13 cellular contexts compared by ENCODE assay signal in genomic region chr1:238469146-238469601, GRCh38.
DNase-seq lines count a peak whose midpoint lies in the region; ATAC-seq and TF ChIP-seq lines count a peak whose summit lies in the region.
"Had no signal": no experiment of that assay in that cellular context is flagged by ENCODE, and none has a peak within 500 bp of the region (broad histone marks: within the 10 kb centered on the region; RNA-seq: fewer than 3 reads in every experiment).

No MANE protein-coding gene starts in this region.

- H3K27me3 Mint-ChIP-seq in mesothelial cell of epicardium (ENCODE audit: low read depth) = no peaks in the 10 kb centered on the region
- H3K27me3 Mint-ChIP-seq: stimulated activated naive B cell treated with anti-CD40 and anti-IgM and Interleukin-4, amounts not matched to agents 10 μg/mL and 1 μg/mL and 100 μg/mL, for 72 hours had no signal

- no peaks in the 10 kb centered on the region for H3K9me3 Mint-ChIP-seq in mesothelial cell of epicardium

- H3K27ac Mint-ChIP-seq in mesothelial cell of epicardium = no peak overlapping the region
- H3K27ac Mint-ChIP-seq: stimulated activated naive B cell treated with anti-CD40 and anti-IgM and Interleukin-4, amounts not matched to agents 10 μg/mL and 1 μg/mL and 100 μg/mL, for 72 hours had no signal

- TF ChIP-seq CTCF in mesothelial cell of epicardium (IDR thresholded peaks at IDR 0.05; ENCODE audit: unreplicated experiment) = no peak

- peaks cover 3% of the 10 kb centered on the region for H3K4me1 Mint-ChIP-seq in mesothelial cell of epicardium
- H3K4me1 Mint-ChIP-seq: stimulated activated naive B cell treated with anti-CD40 and anti-IgM and Interleukin-4, amounts not matched to agents 10 μg/mL and 1 μg/mL and 100 μg/mL, for 72 hours had no signal

- no peak for ATAC-seq in GM18520 (IDR thresholded peaks at IDR 0.05; ENCODE audit: unreplicated experiment)
- ATAC-seq: GM12878; stimulated activated naive B cell treated with anti-CD40 and anti-IgM and Interleukin-4, amounts not matched to agents 10 μg/mL and 1 μg/mL and 100 μg/mL, for 72 hours had no signal

- DNase-seq in M059J (ENCODE audit: low read depth) (peak; percentile 60), astrocyte of the hippocampus (ENCODE audit: low read depth, low spot score) (peak; percentile 70), iris pigment epithelial cell (ENCODE audit: low read depth) (peak; percentile 52), substantia nigra (lab: John Stamatoyannopoulos, UW) (peak in 2 of 49 donors; percentile 2 to 10), mesothelial cell of epicardium (ENCODE audit: low spot score in 2 of 2, unreplicated experiment in 2 of 2) (no peak)
- no peak for DNase-seq in stimulated activated naive CD4-positive, alpha-beta T cell treated with Interleukin-2 at 50 U/mL for 16 hours (lab: John Stamatoyannopoulos, UW)
- DNase-seq: activated CD8-positive, alpha-beta memory T cell treated with anti-CD3 and anti-CD28 coated beads, Interleukin-2, amount 50 U/mL, for 48 hours; adrenal gland; DMS 273 treated with DMSO at 0.1 percent for 48 hours; Karpas-422; stimulated activated naive B cell treated with anti-CD40 and anti-IgM and Interleukin-4, amounts not matched to agents 10 μg/mL and 1 μg/mL and 100 μg/mL, for 72 hours had no signal

- peak overlapping the region; percentile 31 for H3K27ac ChIP-seq in substantia nigra (ENCODE audit: low read depth, low read length, poor library complexity, severe bottlenecking)
- H3K27ac ChIP-seq: adrenal gland had no signal

- no peak overlapping the region for H3K4me3 Mint-ChIP-seq in mesothelial cell of epicardium
- H3K4me3 Mint-ChIP-seq: stimulated activated naive B cell treated with anti-CD40 and anti-IgM and Interleukin-4, amounts not matched to agents 10 μg/mL and 1 μg/mL and 100 μg/mL, for 72 hours had no signal

- H3K36me3 Mint-ChIP-seq in mesothelial cell of epicardium = no peaks in the 10 kb centered on the region
- H3K36me3 Mint-ChIP-seq: stimulated activated naive B cell treated with anti-CD40 and anti-IgM and Interleukin-4, amounts not matched to agents 10 μg/mL and 1 μg/mL and 100 μg/mL, for 72 hours had no signal

Comparison
In these comparisons a context has a peak if more than half of its experiments do, and no peak if none do; other contexts are left out.
1. DNase-seq: peak in M059J (single experiment), astrocyte of the hippocampus (single experiment) and iris pigment epithelial cell (single experiment); none in mesothelial cell of epicardium (0 of 2) and stimulated activated naive CD4-positive, alpha-beta T cell treated with Interleukin-2 at 50 U/mL for 16 hours (single experiment).